Comparison of ENCODE assay signal across 9 cellular contexts in the genomic region with DNA sequence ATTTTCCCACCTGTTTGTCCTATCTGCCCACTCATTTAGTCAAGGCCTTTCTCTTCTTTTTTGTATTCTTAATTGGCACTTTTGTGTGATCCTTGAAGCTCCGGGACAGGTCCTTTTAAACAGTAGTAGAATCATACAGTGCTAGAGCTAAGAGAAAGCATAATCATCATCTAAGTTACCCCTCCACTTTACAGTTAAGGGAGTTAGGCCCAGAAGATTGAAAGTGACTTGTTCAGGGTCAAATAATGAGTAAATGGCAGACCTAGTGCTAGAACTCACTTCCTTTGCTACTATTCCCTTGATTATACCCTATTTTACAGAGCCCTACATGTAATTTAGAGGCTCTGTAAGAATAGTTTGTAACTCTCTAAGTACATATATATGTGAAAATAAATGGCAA. TPM values are rescaled to one million over a fixed set of nuclear protein-coding genes. Genes with fewer than 3 reads are reported as not detected.
DNase-seq lines count a peak whose midpoint lies in the region; ATAC-seq and TF ChIP-seq lines count a peak whose summit lies in the region.
"Had no signal": no experiment of that assay in that cellular context is flagged by ENCODE, and none has a peak within 500 bp of the region (broad histone marks: within the 10 kb centered on the region; RNA-seq: fewer than 3 reads in every experiment).

No MANE protein-coding gene starts in this region.

- peak overlapping the region; percentile 8 to 97 for H3K9ac ChIP-seq in duodenal mucosa (ENCODE audit: low read depth in 1 of 2, low read length in 2 of 2)

- peak overlapping the region; percentile 76 for H3K4me3 ChIP-seq in AG10803 (ENCODE audit: low read length)
- H3K4me3 ChIP-seq in LNCaP clone FGC (ENCODE audit: low read depth, low read length) = peak overlapping the region; percentile 75
- H3K4me3 ChIP-seq in duodenal mucosa (ENCODE audit: low read depth in 1 of 2, low read length in 2 of 2) = peak overlapping the region in 1 of 2 donors; percentile 74
- H3K4me3 ChIP-seq in neuron (ENCODE audit: low read length) = peak overlapping the region; percentile 97

- H3K36me3 ChIP-seq in duodenal mucosa (ENCODE audit: control insufficient read depth in 1 of 2, insufficient read depth in 2 of 2, low read length in 2 of 2) (no peaks in the 10 kb centered on the region), neuron (ENCODE audit: insufficient read depth, low read length) (no peaks in the 10 kb centered on the region)

- no peaks in the 10 kb centered on the region for H3K9me3 ChIP-seq in duodenal mucosa (ENCODE audit: control insufficient read depth in 1 of 2, low read length in 2 of 2)
- no peaks in the 10 kb centered on the region for H3K9me3 ChIP-seq in neuron (ENCODE audit: low read length)

- DNase-seq in AG10803 (ENCODE audit: low read depth) (no peak), LNCaP clone FGC (ENCODE audit: low read depth) (no peak), hypothalamus (lab: John Stamatoyannopoulos, UW) (no peak), left lobe of liver (ENCODE audit: low spot score) (no peak)
- DNase-seq: NCI-H1092 treated with DMSO at 0.1 percent for 48 hours had no signal

- H3K27me3 ChIP-seq in duodenal mucosa (ENCODE audit: control insufficient read depth in 1 of 2, insufficient read depth in 2 of 2, low read length in 2 of 2) (no peaks in the 10 kb centered on the region), neuron (ENCODE audit: insufficient read depth, low read length) (no peaks in the 10 kb centered on the region)

- H3K4me1 ChIP-seq in duodenal mucosa (ENCODE audit: control insufficient read depth in 1 of 2, insufficient read depth in 2 of 2, low read length in 2 of 2) (peaks cover 34 to 37% of the 10 kb centered on the region in 2 donors), neuron (ENCODE audit: insufficient read depth, low read length) (peaks cover 22% of the 10 kb centered on the region)

- no peak overlapping the region for H3K27ac ChIP-seq in duodenal mucosa (ENCODE audit: low read depth, low read length)

- H2AFZ ChIP-seq in neuron (ENCODE audit: low read depth, low read length) = no peak overlapping the region

- no peak for TF ChIP-seq CTCF in AG10803 (conservative IDR thresholded peaks at IDR 0.05; ENCODE audit: low read length)
- no peak for TF ChIP-seq CTCF in LNCaP clone FGC (IDR thresholded peaks at IDR 0.05; ENCODE audit: control insufficient read depth, extremely low read depth, insufficient read depth)

- ATAC-seq in left lobe of liver (no peak), GM18517 (IDR thresholded peaks at IDR 0.05; ENCODE audit: unreplicated experiment) (no peak), GM18867 (IDR thresholded peaks at IDR 0.05; ENCODE audit: unreplicated experiment) (no peak)

RNA-seq across cellular contexts. Expression of gene USP47, which starts 2.5 kb away (rescaled TPM):
- 23.7 TPM for total RNA-seq in left lobe of liver
